1 cellular context compared by ENCODE assay signal in the genomic region with DNA sequence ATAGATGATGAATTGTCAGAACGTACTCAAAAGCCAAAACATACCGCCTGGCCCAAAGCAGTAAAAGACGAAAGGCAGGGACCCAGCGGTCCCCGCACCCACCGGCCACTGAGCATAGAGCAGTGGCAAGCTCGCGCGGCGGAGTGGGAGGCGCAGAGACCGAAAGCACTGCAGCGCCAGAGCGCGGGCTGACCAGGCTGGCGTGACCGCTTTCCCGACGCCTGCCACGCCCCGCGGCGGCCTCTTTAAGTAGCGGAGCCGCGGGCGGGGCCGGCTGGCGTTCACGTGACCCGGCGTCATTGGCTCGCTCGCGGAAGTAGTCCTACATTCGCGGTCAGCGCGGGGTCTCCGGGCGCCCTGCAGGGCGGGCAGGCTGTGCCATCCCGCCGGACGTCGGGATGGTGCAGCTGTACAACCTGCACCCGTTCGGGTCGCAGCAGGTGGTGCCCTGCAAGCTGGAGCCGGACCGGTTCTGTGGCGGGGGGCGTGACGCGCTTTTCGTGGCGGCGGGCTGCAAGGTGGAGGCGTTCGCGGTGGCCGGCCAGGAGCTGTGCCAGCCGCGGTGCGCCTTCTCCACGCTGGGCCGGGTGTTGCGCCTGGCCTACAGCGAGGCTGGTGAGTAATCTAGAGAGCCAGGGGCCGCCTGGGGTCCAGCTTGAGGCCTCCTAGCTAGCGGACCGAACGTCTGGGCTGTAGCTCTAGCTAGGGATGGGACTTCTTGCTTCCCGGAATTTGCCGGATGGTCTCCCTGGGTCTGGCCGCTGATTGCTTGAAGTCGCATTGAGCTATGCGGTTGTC.
TF ChIP-seq lines count a peak whose summit lies in the region.

A gene with protein sequence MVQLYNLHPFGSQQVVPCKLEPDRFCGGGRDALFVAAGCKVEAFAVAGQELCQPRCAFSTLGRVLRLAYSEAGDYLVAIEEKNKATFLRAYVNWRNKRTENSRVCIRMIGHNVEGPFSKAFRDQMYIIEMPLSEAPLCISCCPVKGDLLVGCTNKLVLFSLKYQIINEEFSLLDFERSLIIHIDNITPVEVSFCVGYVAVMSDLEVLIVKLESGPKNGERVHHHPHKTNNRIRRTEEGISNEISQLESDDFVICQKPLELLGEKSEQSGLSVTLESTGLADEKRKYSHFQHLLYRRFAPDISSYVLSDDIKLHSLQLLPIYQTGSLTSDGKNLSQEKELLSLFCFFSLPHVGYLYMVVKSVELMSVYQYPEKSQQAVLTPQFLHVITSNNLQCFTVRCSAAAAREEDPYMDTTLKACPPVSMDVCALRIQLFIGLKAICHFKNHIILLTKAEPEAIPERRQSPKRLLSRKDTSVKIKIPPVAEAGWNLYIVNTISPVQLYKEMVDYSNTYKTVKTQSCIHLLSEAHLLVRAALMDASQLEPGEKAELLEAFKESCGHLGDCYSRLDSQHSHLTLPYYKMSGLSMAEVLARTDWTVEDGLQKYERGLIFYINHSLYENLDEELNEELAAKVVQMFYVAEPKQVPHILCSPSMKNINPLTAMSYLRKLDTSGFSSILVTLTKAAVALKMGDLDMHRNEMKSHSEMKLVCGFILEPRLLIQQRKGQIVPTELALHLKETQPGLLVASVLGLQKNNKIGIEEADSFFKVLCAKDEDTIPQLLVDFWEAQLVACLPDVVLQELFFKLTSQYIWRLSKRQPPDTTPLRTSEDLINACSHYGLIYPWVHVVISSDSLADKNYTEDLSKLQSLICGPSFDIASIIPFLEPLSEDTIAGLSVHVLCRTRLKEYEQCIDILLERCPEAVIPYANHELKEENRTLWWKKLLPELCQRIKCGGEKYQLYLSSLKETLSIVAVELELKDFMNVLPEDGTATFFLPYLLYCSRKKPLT (plus strand): TSS at position 313 of the 798 bp plus-strand sequence. CDS start 86 bp downstream, at position 399.

TF ChIP-seq in HepG2, 621 proteins besides CTCF, POLR2A, EP300 and RAD21 (continued from another document and continues in another):
- TF ChIP-seq CBX2 (IDR thresholded peaks at IDR 0.05; ENCODE audit: low read depth, low read length): no peak
- TF ChIP-seq CBX2 (CRISPR knock-in tag; IDR thresholded peaks at IDR 0.05; ENCODE audit: low read depth): 0 out of 2 replicates have a peak, but pooled peaks have one; percentile 34
- TF ChIP-seq, protein P1, sequence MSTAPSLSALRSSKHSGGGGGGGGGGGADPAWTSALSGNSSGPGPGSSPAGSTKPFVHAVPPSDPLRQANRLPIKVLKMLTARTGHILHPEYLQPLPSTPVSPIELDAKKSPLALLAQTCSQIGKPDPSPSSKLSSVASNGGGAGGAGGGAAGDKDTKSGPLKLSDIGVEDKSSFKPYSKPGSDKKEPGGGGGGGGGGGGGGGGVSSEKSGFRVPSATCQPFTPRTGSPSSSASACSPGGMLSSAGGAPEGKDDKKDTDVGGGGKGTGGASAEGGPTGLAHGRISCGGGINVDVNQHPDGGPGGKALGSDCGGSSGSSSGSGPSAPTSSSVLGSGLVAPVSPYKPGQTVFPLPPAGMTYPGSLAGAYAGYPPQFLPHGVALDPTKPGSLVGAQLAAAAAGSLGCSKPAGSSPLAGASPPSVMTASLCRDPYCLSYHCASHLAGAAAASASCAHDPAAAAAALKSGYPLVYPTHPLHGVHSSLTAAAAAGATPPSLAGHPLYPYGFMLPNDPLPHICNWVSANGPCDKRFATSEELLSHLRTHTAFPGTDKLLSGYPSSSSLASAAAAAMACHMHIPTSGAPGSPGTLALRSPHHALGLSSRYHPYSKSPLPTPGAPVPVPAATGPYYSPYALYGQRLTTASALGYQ (CRISPR knock-in tag; IDR thresholded peaks at IDR 0.05): peak; percentile 22; the same call in 1 of the 2 replicates
- peak; percentile 85 for TF ChIP-seq TARDBP (CRISPR knock-in tag; IDR thresholded peaks at IDR 0.05)
- TF ChIP-seq ZBTB7B (CRISPR knock-in tag; IDR thresholded peaks at IDR 0.05): peak; percentile 62; the same call in 1 of the 2 replicates
- peak; percentile 81; the same call in 1 of the 2 replicates for TF ChIP-seq ARHGAP35 (CRISPR knock-in tag; IDR thresholded peaks at IDR 0.05; ENCODE audit: borderline replicate concordance)
- peak; percentile 9 for TF ChIP-seq FOSL2 (CRISPR knock-in tag; IDR thresholded peaks at IDR 0.05)
- TF ChIP-seq ZNF709 (CRISPR knock-in tag; IDR thresholded peaks at IDR 0.05): peak; percentile 60; the same call in 1 of the 2 replicates
- no peak for TF ChIP-seq ZNF296 (CRISPR knock-in tag; conservative IDR thresholded peaks at IDR 0.05)
- TF ChIP-seq GZF1 (CRISPR knock-in tag; IDR thresholded peaks at IDR 0.05): no peak
- TF ChIP-seq, protein P2, sequence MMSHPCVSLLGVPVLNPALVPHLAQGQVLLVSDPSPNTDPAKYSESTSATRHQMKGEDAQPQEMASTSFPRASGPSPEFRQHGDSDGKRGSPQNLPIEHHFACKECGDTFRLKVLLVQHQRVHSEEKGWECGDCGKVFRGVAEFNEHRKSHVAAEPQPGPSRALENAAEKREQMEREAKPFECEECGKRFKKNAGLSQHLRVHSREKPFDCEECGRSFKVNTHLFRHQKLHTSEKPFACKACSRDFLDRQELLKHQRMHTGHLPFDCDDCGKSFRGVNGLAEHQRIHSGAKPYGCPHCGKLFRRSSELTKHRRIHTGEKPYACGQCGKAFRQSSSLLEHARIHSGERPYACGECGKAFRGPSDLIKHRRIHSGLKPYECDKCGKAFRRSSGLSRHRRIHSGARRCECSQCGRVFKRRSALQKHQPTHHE (CRISPR knock-in tag; IDR thresholded peaks at IDR 0.05; ENCODE audit: borderline replicate concordance): peak; percentile 92; the same call in 1 of the 2 replicates
- no peak for TF ChIP-seq ZSCAN25 (CRISPR knock-in tag; IDR thresholded peaks at IDR 0.05)
- TF ChIP-seq, protein P3, sequence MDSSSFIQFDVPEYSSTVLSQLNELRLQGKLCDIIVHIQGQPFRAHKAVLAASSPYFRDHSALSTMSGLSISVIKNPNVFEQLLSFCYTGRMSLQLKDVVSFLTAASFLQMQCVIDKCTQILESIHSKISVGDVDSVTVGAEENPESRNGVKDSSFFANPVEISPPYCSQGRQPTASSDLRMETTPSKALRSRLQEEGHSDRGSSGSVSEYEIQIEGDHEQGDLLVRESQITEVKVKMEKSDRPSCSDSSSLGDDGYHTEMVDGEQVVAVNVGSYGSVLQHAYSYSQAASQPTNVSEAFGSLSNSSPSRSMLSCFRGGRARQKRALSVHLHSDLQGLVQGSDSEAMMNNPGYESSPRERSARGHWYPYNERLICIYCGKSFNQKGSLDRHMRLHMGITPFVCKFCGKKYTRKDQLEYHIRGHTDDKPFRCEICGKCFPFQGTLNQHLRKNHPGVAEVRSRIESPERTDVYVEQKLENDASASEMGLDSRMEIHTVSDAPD (CRISPR knock-in tag; IDR thresholded peaks at IDR 0.05): peak; percentile 67; the same call in 1 of the 2 replicates
- 0 out of 2 replicates have a peak, but pooled peaks have one; percentile 42 for TF ChIP-seq SIN3A (IDR thresholded peaks at IDR 0.05; ENCODE audit: borderline replicate concordance, low read depth, low read length)
- 0 out of 2 replicates have a peak, but pooled peaks have one; percentile 32 for TF ChIP-seq ZNF430 (CRISPR knock-in tag; IDR thresholded peaks at IDR 0.05)
- TF ChIP-seq, protein P4, sequence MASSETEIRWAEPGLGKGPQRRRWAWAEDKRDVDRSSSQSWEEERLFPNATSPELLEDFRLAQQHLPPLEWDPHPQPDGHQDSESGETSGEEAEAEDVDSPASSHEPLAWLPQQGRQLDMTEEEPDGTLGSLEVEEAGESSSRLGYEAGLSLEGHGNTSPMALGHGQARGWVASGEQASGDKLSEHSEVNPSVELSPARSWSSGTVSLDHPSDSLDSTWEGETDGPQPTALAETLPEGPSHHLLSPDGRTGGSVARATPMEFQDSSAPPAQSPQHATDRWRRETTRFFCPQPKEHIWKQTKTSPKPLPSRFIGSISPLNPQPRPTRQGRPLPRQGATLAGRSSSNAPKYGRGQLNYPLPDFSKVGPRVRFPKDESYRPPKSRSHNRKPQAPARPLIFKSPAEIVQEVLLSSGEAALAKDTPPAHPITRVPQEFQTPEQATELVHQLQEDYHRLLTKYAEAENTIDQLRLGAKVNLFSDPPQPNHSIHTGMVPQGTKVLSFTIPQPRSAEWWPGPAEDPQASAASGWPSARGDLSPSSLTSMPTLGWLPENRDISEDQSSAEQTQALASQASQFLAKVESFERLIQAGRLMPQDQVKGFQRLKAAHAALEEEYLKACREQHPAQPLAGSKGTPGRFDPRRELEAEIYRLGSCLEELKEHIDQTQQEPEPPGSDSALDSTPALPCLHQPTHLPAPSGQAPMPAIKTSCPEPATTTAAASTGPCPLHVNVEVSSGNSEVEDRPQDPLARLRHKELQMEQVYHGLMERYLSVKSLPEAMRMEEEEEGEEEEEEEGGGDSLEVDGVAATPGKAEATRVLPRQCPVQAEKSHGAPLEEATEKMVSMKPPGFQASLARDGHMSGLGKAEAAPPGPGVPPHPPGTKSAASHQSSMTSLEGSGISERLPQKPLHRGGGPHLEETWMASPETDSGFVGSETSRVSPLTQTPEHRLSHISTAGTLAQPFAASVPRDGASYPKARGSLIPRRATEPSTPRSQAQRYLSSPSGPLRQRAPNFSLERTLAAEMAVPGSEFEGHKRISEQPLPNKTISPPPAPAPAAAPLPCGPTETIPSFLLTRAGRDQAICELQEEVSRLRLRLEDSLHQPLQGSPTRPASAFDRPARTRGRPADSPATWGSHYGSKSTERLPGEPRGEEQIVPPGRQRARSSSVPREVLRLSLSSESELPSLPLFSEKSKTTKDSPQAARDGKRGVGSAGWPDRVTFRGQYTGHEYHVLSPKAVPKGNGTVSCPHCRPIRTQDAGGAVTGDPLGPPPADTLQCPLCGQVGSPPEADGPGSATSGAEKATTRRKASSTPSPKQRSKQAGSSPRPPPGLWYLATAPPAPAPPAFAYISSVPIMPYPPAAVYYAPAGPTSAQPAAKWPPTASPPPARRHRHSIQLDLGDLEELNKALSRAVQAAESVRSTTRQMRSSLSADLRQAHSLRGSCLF (CRISPR knock-in tag; IDR thresholded peaks at IDR 0.05; ENCODE audit: borderline replicate concordance): peak; percentile 51; the same call in 1 of the 2 replicates
- no peak for TF ChIP-seq ZEB1 (IDR thresholded peaks at IDR 0.05; ENCODE audit: insufficient replicate concordance, low read depth)
- peak; percentile 29; the same call in 1 of the 2 replicates for TF ChIP-seq NFYB (CRISPR knock-in tag; IDR thresholded peaks at IDR 0.05)
- peak; percentile 78 for TF ChIP-seq IKZF4 (CRISPR knock-in tag; IDR thresholded peaks at IDR 0.05; ENCODE audit: borderline replicate concordance, low read depth, not compliant biosample characterization)
- TF ChIP-seq ZNF746 (CRISPR knock-in tag; IDR thresholded peaks at IDR 0.05): 0 out of 2 replicates have a peak, but pooled peaks have one; percentile 31
- peak; percentile 90; the same call in 1 of the 2 replicates for TF ChIP-seq ZFP36L1 (CRISPR knock-in tag; IDR thresholded peaks at IDR 0.05)
- no peak for TF ChIP-seq NPAS2 (CRISPR knock-in tag; IDR thresholded peaks at IDR 0.05; ENCODE audit: borderline replicate concordance)
- TF ChIP-seq, protein P5, sequence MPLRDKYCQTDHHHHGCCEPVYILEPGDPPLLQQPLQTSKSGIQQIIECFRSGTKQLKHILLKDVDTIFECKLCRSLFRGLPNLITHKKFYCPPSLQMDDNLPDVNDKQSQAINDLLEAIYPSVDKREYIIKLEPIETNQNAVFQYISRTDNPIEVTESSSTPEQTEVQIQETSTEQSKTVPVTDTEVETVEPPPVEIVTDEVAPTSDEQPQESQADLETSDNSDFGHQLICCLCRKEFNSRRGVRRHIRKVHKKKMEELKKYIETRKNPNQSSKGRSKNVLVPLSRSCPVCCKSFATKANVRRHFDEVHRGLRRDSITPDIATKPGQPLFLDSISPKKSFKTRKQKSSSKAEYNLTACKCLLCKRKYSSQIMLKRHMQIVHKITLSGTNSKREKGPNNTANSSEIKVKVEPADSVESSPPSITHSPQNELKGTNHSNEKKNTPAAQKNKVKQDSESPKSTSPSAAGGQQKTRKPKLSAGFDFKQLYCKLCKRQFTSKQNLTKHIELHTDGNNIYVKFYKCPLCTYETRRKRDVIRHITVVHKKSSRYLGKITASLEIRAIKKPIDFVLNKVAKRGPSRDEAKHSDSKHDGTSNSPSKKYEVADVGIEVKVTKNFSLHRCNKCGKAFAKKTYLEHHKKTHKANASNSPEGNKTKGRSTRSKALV (CRISPR knock-in tag; IDR thresholded peaks at IDR 0.05): peak; percentile 87; the same call in 1 of the 2 replicates
- peak; percentile 91; the same call in 1 of the 2 replicates for TF ChIP-seq ZNF713 (CRISPR knock-in tag; IDR thresholded peaks at IDR 0.05)
- TF ChIP-seq ZNF136 (CRISPR knock-in tag; IDR thresholded peaks at IDR 0.05; ENCODE audit: low read depth): peak; percentile 68; the same call in 1 of the 2 replicates
- no peak for TF ChIP-seq GPN1 (CRISPR knock-in tag; IDR thresholded peaks at IDR 0.05; ENCODE audit: borderline replicate concordance)
- no peak; the same call in 1 of the 2 replicates for TF ChIP-seq GABPA (IDR thresholded peaks at IDR 0.05; ENCODE audit: low read depth, low read length)
- no peak for TF ChIP-seq GABPA (CRISPR knock-in tag; IDR thresholded peaks at IDR 0.05; ENCODE audit: low read depth)
- peak; percentile 78; the same call in 1 of the 2 replicates for TF ChIP-seq SPEN (CRISPR knock-in tag; IDR thresholded peaks at IDR 0.05; ENCODE audit: low read depth)
- TF ChIP-seq FIP1L1 (IDR thresholded peaks at IDR 0.05; ENCODE audit: borderline replicate concordance, insufficient read depth, low read depth, low read length): no peak
- TF ChIP-seq ETV5 (CRISPR knock-in tag; IDR thresholded peaks at IDR 0.05; ENCODE audit: borderline replicate concordance): peak; percentile 42; the same call in 1 of the 2 replicates
- TF ChIP-seq NFKBIZ (CRISPR knock-in tag; IDR thresholded peaks at IDR 0.05): 0 out of 2 replicates have a peak, but pooled peaks have one; percentile 16
- TF ChIP-seq MED8 (CRISPR knock-in tag; IDR thresholded peaks at IDR 0.05; ENCODE audit: insufficient replicate concordance): peak; percentile 76
